In genomic region chr7:79199266-79199665, GRCh38 we compare ENCODE assay signal across 18 cellular contexts.
A peak's percentile ranks its signal among the peaks of the same experiment; 100 is the strongest.
DNase-seq lines count a peak whose midpoint lies in the region; ATAC-seq and TF ChIP-seq lines count a peak whose summit lies in the region.
"Had no signal": no experiment of that assay in that cellular context is flagged by ENCODE, and none has a peak within 500 bp of the region (broad histone marks: within the 10 kb centered on the region; RNA-seq: fewer than 3 reads in every experiment).

No MANE protein-coding gene starts in this region.

- DNase-seq in HCEC 1CT, result peak; percentile 51
- DNase-seq in NCI-H226, result peak; percentile 13
- DNase-seq in fibroblast of mammary gland (ENCODE audit: low read depth), result peak; percentile 68
- DNase-seq in skeletal muscle cell (ENCODE audit: low read depth), result peak; percentile 24
- no peak for DNase-seq in COLO829 (ENCODE audit: low spot score)
- DNase-seq: COR-L47, KG1, NCI-H1092 treated with DMSO at 0.1 percent for 48 hours, NCI-H146, NCI-H2029 treated with DMSO at 0.1 percent for 48 hours, NCI-H2171, NCI-H446 treated with DMSO at 0.1 percent for 48 hours, Right ventricle myocardium superior, SW 1271 had no signal

- H3K4me3 ChIP-seq in fibroblast of mammary gland (ENCODE audit: control insufficient read depth, low read depth, low read length) (no peak overlapping the region), skeletal muscle cell (ENCODE audit: low read depth, low read length) (no peak overlapping the region)
- H3K4me3 ChIP-seq: GM12878 had no signal

- ATAC-seq in HG03571 (IDR thresholded peaks at IDR 0.05; ENCODE audit: unreplicated experiment), result no peak
- no peak for ATAC-seq in GM18868 (IDR thresholded peaks at IDR 0.05; ENCODE audit: unreplicated experiment)
- ATAC-seq: GM12878, HepG2 had no signal

- TF ChIP-seq CTCF in fibroblast of mammary gland (conservative IDR thresholded peaks at IDR 0.05; ENCODE audit: control insufficient read depth, insufficient read depth, low read depth, low read length), result no peak
